18 cellular contexts compared by ENCODE assay signal in genomic region chr10:32141018-32141807, GRCh38.
DNase-seq lines count a peak whose midpoint lies in the region; ATAC-seq, FAIRE-seq and TF ChIP-seq lines count a peak whose summit lies in the region.
"Had no signal": no experiment of that assay in that cellular context is flagged by ENCODE, and none has a peak within 500 bp of the region (broad histone marks: within the 10 kb centered on the region; RNA-seq: fewer than 3 reads in every experiment).

No MANE protein-coding gene starts in this region.

- POLR2A ChIA-PET in HEK293 (lab: Yijun Ruan, JAX): no interaction called here

- intact Hi-C loops in left ventricle myocardium superior (cut with micrococcal nuclease): no loop called here

- peaks cover 2% of the 10 kb centered on the region for H3K27me3 Mint-ChIP-seq in glutamatergic neuron (ENCODE audit: unreplicated experiment)

- FAIRE-seq in bronchial epithelial cell (lab: Jason Lieb, UNC): no peak

- H3K9me3 ChIP-seq in HEK293 (ENCODE audit: control insufficient read depth, insufficient read depth, low read depth, low read length) (no peaks in the 10 kb centered on the region), parathyroid adenoma (ENCODE audit: control insufficient read depth, low read length) (no peaks in the 10 kb centered on the region)

- H3K27ac Mint-ChIP-seq in glutamatergic neuron (ENCODE audit: unreplicated experiment): no peak overlapping the region
- H3K27ac Mint-ChIP-seq: stimulated activated effector memory CD8-positive, alpha-beta T cell treated with anti-CD3 and anti-CD28 coated beads, Interleukin-12 subunit alpha, Interleukin-12 subunit beta, amount 100 ng/mL, for 72 hours had no signal

- H3K4me2 ChIP-seq in parathyroid adenoma (ENCODE audit: low read length): peak overlapping the region; percentile 32

- H3K4me3 ChIP-seq in HEK293 (ENCODE audit: low read depth, low read length) (no peak overlapping the region), bronchial epithelial cell (ENCODE audit: low read depth, low read length) (no peak overlapping the region), parathyroid adenoma (ENCODE audit: low read depth, low read length) (no peak overlapping the region)

- peak; percentile 46 for ATAC-seq in left ventricle myocardium superior
- ATAC-seq: foreskin keratinocyte; stimulated activated effector memory CD8-positive, alpha-beta T cell treated with anti-CD3 and anti-CD28 coated beads, Interleukin-12 subunit alpha, Interleukin-12 subunit beta, amount 100 ng/mL, for 72 hours had no signal

- H3K79me2 ChIP-seq in parathyroid adenoma: no peaks in the 10 kb centered on the region

- DNase-seq in bronchial epithelial cell (ENCODE audit: low read depth) (peak; percentile 67), left ventricle myocardium superior (no peak), glutamatergic neuron (no peak), NCI-H2171 (lab: John Stamatoyannopoulos, UW) (no peak), NCI-H2107 treated with DMSO at 0.1 percent for 48 hours (lab: John Stamatoyannopoulos, UW; ENCODE audit: unreplicated experiment) (no peak), iPS-NIHi11 (ENCODE audit: low spot score) (no peak)
- DNase-seq: activated naive CD4-positive, alpha-beta T cell treated with anti-CD3 and anti-CD28 coated beads, Interleukin-2, amount 50 U/mL, for 16 hours; DMS 273 treated with DMSO at 0.1 percent for 48 hours; kidney glomerular epithelial cell; NCI-H510A; posterior cingulate gyrus; RPMI8226; stimulated activated CD4-positive, alpha-beta T cell treated with anti-CD3 and anti-CD28 coated beads, Interleukin-2, amount 100 ng/mL, for 48 hours; T-helper 9 cell had no signal

- peaks cover 2% of the 10 kb centered on the region; the same call in 1 of the 2 replicates for H3K4me1 ChIP-seq in HEK293 (ENCODE audit: control insufficient read depth, insufficient read depth, low read length)
- H3K4me1 ChIP-seq in parathyroid adenoma: peaks cover 10% of the 10 kb centered on the region

- no peaks in the 10 kb centered on the region for H3K36me3 ChIP-seq in HEK293 (ENCODE audit: control insufficient read depth in 2 of 2, insufficient read depth in 1 of 2, low read length in 2 of 2)
- H3K36me3 ChIP-seq in bronchial epithelial cell (ENCODE audit: control insufficient read depth, insufficient read depth, low read length): no peaks in the 10 kb centered on the region
- no peaks in the 10 kb centered on the region for H3K36me3 ChIP-seq in parathyroid adenoma (ENCODE audit: control insufficient read depth, insufficient read depth, low read length)

- H3K4me3 Mint-ChIP-seq in glutamatergic neuron (ENCODE audit: unreplicated experiment): no peak overlapping the region
- H3K4me3 Mint-ChIP-seq: stimulated activated effector memory CD8-positive, alpha-beta T cell treated with anti-CD3 and anti-CD28 coated beads, Interleukin-12 subunit alpha, Interleukin-12 subunit beta, amount 100 ng/mL, for 72 hours had no signal

- no peaks in the 10 kb centered on the region for H3K9me3 Mint-ChIP-seq in glutamatergic neuron (ENCODE audit: unreplicated experiment)
- H3K9me3 Mint-ChIP-seq: stimulated activated effector memory CD8-positive, alpha-beta T cell treated with anti-CD3 and anti-CD28 coated beads, Interleukin-12 subunit alpha, Interleukin-12 subunit beta, amount 100 ng/mL, for 72 hours had no signal

- peak overlapping the region; percentile 39 for H2AFZ ChIP-seq in parathyroid adenoma

- H3K4me1 Mint-ChIP-seq in glutamatergic neuron (ENCODE audit: low read depth, unreplicated experiment): peaks cover 11% of the 10 kb centered on the region

- no peaks in the 10 kb centered on the region for H3K27me3 ChIP-seq in bronchial epithelial cell (ENCODE audit: control insufficient read depth, insufficient read depth, low read length)
- H3K27me3 ChIP-seq in parathyroid adenoma (ENCODE audit: control insufficient read depth, insufficient read depth, low read length): no peaks in the 10 kb centered on the region
- H3K27me3 ChIP-seq: foreskin keratinocyte had no signal

- H3K27ac ChIP-seq in HEK293 (ENCODE audit: extremely low read depth, low read depth, low read length) (no peak overlapping the region), parathyroid adenoma (no peak overlapping the region)
- H3K27ac ChIP-seq: foreskin keratinocyte had no signal

- CTCF ChIA-PET in HEK293 (lab: Yijun Ruan, JAX): interaction anchor here (0.6 to 0.7 kb wide), 2 partner anchors 8 to 66 kb away, joined by 3 read pairs; no protein-coding TSS in a partner anchor

- no peak overlapping the region for H3K9ac ChIP-seq in parathyroid adenoma

- TF ChIP-seq CTCF in HEK293 (tag by site-specific recombination; IDR thresholded peaks at IDR 0.05) (no peak), bronchial epithelial cell (IDR thresholded peaks at IDR 0.05; ENCODE audit: insufficient read depth, low read length, severe bottlenecking) (no peak), parathyroid adenoma (IDR thresholded peaks at IDR 0.05) (no peak), glutamatergic neuron (IDR thresholded peaks at IDR 0.05; ENCODE audit: partially characterized antibody, unreplicated experiment) (no peak)

- no peaks in the 10 kb centered on the region for H3K36me3 Mint-ChIP-seq in glutamatergic neuron (ENCODE audit: unreplicated experiment)
- H3K36me3 Mint-ChIP-seq: stimulated activated effector memory CD8-positive, alpha-beta T cell treated with anti-CD3 and anti-CD28 coated beads, Interleukin-12 subunit alpha, Interleukin-12 subunit beta, amount 100 ng/mL, for 72 hours had no signal

TF ChIP-seq in HEK293, 187 proteins besides CTCF, POLR2A, EP300 and RAD21:
- TF ChIP-seq ATF2 (tag by site-specific recombination; IDR thresholded peaks at IDR 0.05; ENCODE audit: low read depth) (peak; percentile 26; the same call in 1 of the 2 replicates), ZNF843 (tag by site-specific recombination; IDR thresholded peaks at IDR 0.05) (no peak), ZNF837 (tag by site-specific recombination; IDR thresholded peaks at IDR 0.05) (no peak)
TF ChIP-seq in HEK293: peak in this region for 1.
